9 cellular contexts compared by ENCODE assay signal in genomic region chr3:161914703-161915102, GRCh38.
DNase-seq lines count a peak whose midpoint lies in the region; ATAC-seq, FAIRE-seq and TF ChIP-seq lines count a peak whose summit lies in the region.
"Had no signal": no experiment of that assay in that cellular context is flagged by ENCODE, and none has a peak within 500 bp of the region (broad histone marks: within the 10 kb centered on the region; RNA-seq: fewer than 3 reads in every experiment).

No MANE protein-coding gene starts in this region.

- H3K4me3 ChIP-seq in GM12878 (no peak overlapping the region), liver (ENCODE audit: low read depth in 1 of 3, low read length in 3 of 3) (no peak overlapping the region)

- TF ChIP-seq POLR2A in GM12878 (IDR thresholded peaks at IDR 0.05; ENCODE audit: low read depth, low read length) = no peak

- no peaks in the 10 kb centered on the region for H3K79me2 ChIP-seq in GM12878 (ENCODE audit: control insufficient read depth, insufficient read depth, low read length)

- H3K4me2 ChIP-seq in GM12878 (ENCODE audit: control insufficient read depth, insufficient read depth) = no peak overlapping the region

- in situ Hi-C loops in GM12878 (cut with MboI) = no loop called here

- no peaks in the 10 kb centered on the region for H3K4me1 ChIP-seq in GM12878 (ENCODE audit: control insufficient read depth, insufficient read depth, low read length)
- H3K4me1 ChIP-seq in liver (ENCODE audit: control insufficient read depth in 4 of 4, insufficient read depth in 4 of 4, low read length in 3 of 4) = peaks cover 0 to 1% (median 0%) of the 10 kb centered on the region in 4 donors

- RAD21 ChIA-PET in GM12878 (lab: Charles Lee; ENCODE audit: unreplicated experiment) = no interaction called here

- CTCF ChIA-PET in GM12878 (lab: Yijun Ruan, JAX) = interaction anchor here (1.5 kb wide), 1 partner anchor 15 kb away, joined by 3 read pairs; no protein-coding TSS in a partner anchor

- H3K27ac ChIP-seq in GM12878 (ENCODE audit: control insufficient read depth, insufficient read depth) (no peak overlapping the region), liver (ENCODE audit: low read depth in 1 of 2, low read length in 2 of 2) (no peak overlapping the region)

- H3K36me3 ChIP-seq in GM12878 (ENCODE audit: control insufficient read depth in 2 of 2, insufficient read depth in 2 of 2, low read length in 1 of 2) = no peaks in the 10 kb centered on the region
- H3K36me3 ChIP-seq in liver (ENCODE audit: control insufficient read depth in 4 of 4, insufficient read depth in 3 of 4, low read depth in 1 of 4, low read length in 3 of 4) = no peaks in the 10 kb centered on the region

- POLR2A ChIA-PET in GM12878 (lab: Charles Lee) = no interaction called here

- TF ChIP-seq EP300 in GM12878 (IDR thresholded peaks at IDR 0.05; ENCODE audit: borderline replicate concordance in 1 of 2, control insufficient read depth in 1 of 2, low read depth in 2 of 2, low read length in 2 of 2) = no peak

- SMC1A ChIA-PET in GM12878 (lab: Charles Lee; ENCODE audit: uncharacterized antibody, unreplicated experiment) = interaction anchor here (1.4 kb wide), 1 partner anchor 20 kb away, joined by 3 read pairs; no protein-coding TSS in a partner anchor

- H3K9ac ChIP-seq in GM12878 (ENCODE audit: control insufficient read depth, insufficient read depth, low read length) (no peak overlapping the region), liver (ENCODE audit: low read depth in 1 of 2, low read length in 2 of 2) (no peak overlapping the region)

- no peak for FAIRE-seq in GM12878 (lab: Jason Lieb, UNC)
- FAIRE-seq: bronchial epithelial cell had no signal

- 26% methylated on average over 8 of the region's 8 CpGs for WGBS in GM12878 (ENCODE audit: insufficient coverage, insufficient replicate concordance, low lambda C conversion rate, missing lambda C conversion rate)
- WGBS in liver = 29% methylated on average over 8 of the region's 8 CpGs

- intact Hi-C loops in GM12878 (cut with micrococcal nuclease; ENCODE audit: unreplicated experiment) (no loop called here), posterior vena cava (cut with DNase I) (no loop called here)

- H3K9me3 ChIP-seq in GM12878 (replicated peaks; ENCODE audit: control insufficient read depth, insufficient read depth, low read length) (no peaks in the 10 kb centered on the region), liver (ENCODE audit: control insufficient read depth in 4 of 4, low read length in 3 of 4) (no peaks in the 10 kb centered on the region)

- H2AFZ ChIP-seq in GM12878 (ENCODE audit: control insufficient read depth, low read depth, low read length) = no peak overlapping the region

- peak; percentile 26; the same call in 1 of the 2 replicates for TF ChIP-seq RAD21 in GM12878 (IDR thresholded peaks at IDR 0.05; ENCODE audit: insufficient read depth, low read depth, low read length)
- peak; percentile 12 to 35 for TF ChIP-seq RAD21 in liver (IDR thresholded peaks at IDR 0.05)

- no peaks in the 10 kb centered on the region for H4K20me1 ChIP-seq in GM12878 (ENCODE audit: control insufficient read depth, insufficient read depth)

- no TSS peak for BruUV-seq in GM12878 (replicated peaks; lab: Mats Ljungman, UMichigan)

- DNase-seq in COLO829 (ENCODE audit: low spot score) (peak; percentile 65), NCI-H2081 (lab: John Stamatoyannopoulos, UW) (peak; percentile 86 to 88), GM12878 (ENCODE audit: low read depth, low spot score) (no peak), posterior vena cava (ENCODE audit: low spot score) (no peak)
- DNase-seq in activated T-cell treated with anti-CD3 and anti-CD28 coated beads, Interleukin-2, amount 50 U/mL, for 1 hour = no peak

- peak in 1 of 3 experiments; percentile 32; a peak in 2 of 6 replicates for TF ChIP-seq CTCF in GM12878 (IDR thresholded peaks at IDR 0.05 in 2 of 3, conservative IDR thresholded peaks at IDR 0.05 in 1 of 3; ENCODE audit: control insufficient read depth in 2 of 3, extremely low read depth in 1 of 3, insufficient read depth in 1 of 3, low read depth in 3 of 3, low read length in 3 of 3)
- no peak for TF ChIP-seq CTCF in liver (IDR thresholded peaks at IDR 0.05; ENCODE audit: low read depth, low read length, missing input control)

- peak; percentile 37 for ATAC-seq in GM12878
- no peak for ATAC-seq in HG02763 (IDR thresholded peaks at IDR 0.05; ENCODE audit: unreplicated experiment)
- no peak for ATAC-seq in GM18909 (IDR thresholded peaks at IDR 0.05; ENCODE audit: poor library complexity, unreplicated experiment)

- H3K27me3 ChIP-seq in GM12878 (replicated peaks in 1 of 2; ENCODE audit: control insufficient read depth in 2 of 2, insufficient read depth in 2 of 2, low read length in 1 of 2) (no peaks in the 10 kb centered on the region; a peak in 1 of 4 replicates), liver (ENCODE audit: control insufficient read depth in 4 of 4, insufficient read depth in 4 of 4, low read length in 3 of 4) (no peaks in the 10 kb centered on the region)

TF ChIP-seq in GM12878, 131 proteins besides CTCF, POLR2A, EP300 and RAD21:
- TF ChIP-seq SREBF2 (IDR thresholded peaks at IDR 0.05; ENCODE audit: low read length) = no peak
- no peak for TF ChIP-seq LARP7 (IDR thresholded peaks at IDR 0.05)
- no peak for TF ChIP-seq NR2C1 (IDR thresholded peaks at IDR 0.05)
- TF ChIP-seq, protein P1, sequence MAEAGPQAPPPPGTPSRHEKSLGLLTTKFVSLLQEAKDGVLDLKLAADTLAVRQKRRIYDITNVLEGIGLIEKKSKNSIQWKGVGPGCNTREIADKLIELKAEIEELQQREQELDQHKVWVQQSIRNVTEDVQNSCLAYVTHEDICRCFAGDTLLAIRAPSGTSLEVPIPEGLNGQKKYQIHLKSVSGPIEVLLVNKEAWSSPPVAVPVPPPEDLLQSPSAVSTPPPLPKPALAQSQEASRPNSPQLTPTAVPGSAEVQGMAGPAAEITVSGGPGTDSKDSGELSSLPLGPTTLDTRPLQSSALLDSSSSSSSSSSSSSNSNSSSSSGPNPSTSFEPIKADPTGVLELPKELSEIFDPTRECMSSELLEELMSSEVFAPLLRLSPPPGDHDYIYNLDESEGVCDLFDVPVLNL (IDR thresholded peaks at IDR 0.05; ENCODE audit: low read depth, low read length) = no peak
- no peak for TF ChIP-seq ZZZ3 (IDR thresholded peaks at IDR 0.05; ENCODE audit: control insufficient read depth, insufficient read length, low read depth)
- TF ChIP-seq RUNX3 (IDR thresholded peaks at IDR 0.05; ENCODE audit: low read length) = no peak
- no peak for TF ChIP-seq FOXK2 (IDR thresholded peaks at IDR 0.05)
- no peak for TF ChIP-seq BACH1 (IDR thresholded peaks at IDR 0.05; ENCODE audit: borderline replicate concordance)
- TF ChIP-seq BCL11A (IDR thresholded peaks at IDR 0.05; ENCODE audit: low read depth, low read length) = no peak
- TF ChIP-seq MAX (IDR thresholded peaks at IDR 0.05; ENCODE audit: low read depth, low read length) = no peak
- TF ChIP-seq SMAD5 (IDR thresholded peaks at IDR 0.05; ENCODE audit: low read depth) = no peak
- TF ChIP-seq, protein P2, sequence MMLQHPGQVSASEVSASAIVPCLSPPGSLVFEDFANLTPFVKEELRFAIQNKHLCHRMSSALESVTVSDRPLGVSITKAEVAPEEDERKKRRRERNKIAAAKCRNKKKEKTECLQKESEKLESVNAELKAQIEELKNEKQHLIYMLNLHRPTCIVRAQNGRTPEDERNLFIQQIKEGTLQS (IDR thresholded peaks at IDR 0.05; ENCODE audit: borderline replicate concordance, extremely low read depth, low read depth, low read length) = no peak
TF ChIP-seq in GM12878: peak in this region for 0.

TF ChIP-seq in liver, 16 proteins besides CTCF, POLR2A, EP300 and RAD21:
- TF ChIP-seq TAF1 (conservative IDR thresholded peaks at IDR 0.05) = no peak
- TF ChIP-seq YY1 (IDR thresholded peaks at IDR 0.05) = no peak
- no peak for TF ChIP-seq MAX (IDR thresholded peaks at IDR 0.05)
- TF ChIP-seq, protein P2 (IDR thresholded peaks at IDR 0.05) = no peak

Comparison
In these comparisons a context has a peak if more than half of its experiments do, and no peak if none do; other contexts are left out.
1. DNase-seq: peak in COLO829 (single experiment) and NCI-H2081 (2 of 2); none in GM12878 (single experiment), activated T-cell treated with anti-CD3 and anti-CD28 coated beads, Interleukin-2, amount 50 U/mL, for 1 hour (single experiment) and posterior vena cava (single experiment).